ENCODE assay signal across 8 cellular contexts in the genomic region with DNA sequence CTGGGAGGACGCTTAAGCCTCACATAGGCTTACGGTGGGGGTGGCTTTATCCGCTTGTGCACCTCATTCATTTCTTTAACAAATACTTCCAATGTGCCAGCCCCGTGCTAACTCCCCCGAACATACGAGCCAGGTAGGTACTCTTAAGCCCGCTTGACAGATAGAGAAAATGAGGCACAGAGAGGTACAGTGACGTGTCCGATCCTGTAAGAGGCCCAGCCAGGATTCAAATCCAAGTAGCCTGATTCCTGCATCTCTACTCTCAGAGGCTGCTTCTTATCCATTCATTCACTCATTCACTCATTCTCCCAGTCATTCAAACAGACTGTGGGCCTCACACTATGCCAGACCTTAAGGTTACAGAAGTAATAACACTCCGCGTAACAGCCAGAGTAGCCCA. TPM values are rescaled to one million over a fixed set of nuclear protein-coding genes. Genes with fewer than 3 reads are reported as not detected.
DNase-seq lines count a peak whose midpoint lies in the region; ATAC-seq, FAIRE-seq and TF ChIP-seq lines count a peak whose summit lies in the region.

No MANE protein-coding gene starts in this region.

- TF ChIP-seq CTCF in kidney (IDR thresholded peaks at IDR 0.05; ENCODE audit: borderline replicate concordance, extremely low read depth, insufficient read depth) (no peak), thyroid gland (IDR thresholded peaks at IDR 0.05) (no peak)

- H3K4me3 Mint-ChIP-seq in activated CD4-positive, alpha-beta T cell treated with anti-CD3 and anti-CD28 coated beads, Interleukin-2, amount 10 ng/mL, durations not matched to agents 24 days and 14 days, result peak overlapping the region; percentile 89
- H3K4me3 Mint-ChIP-seq in activated T-helper 2 cell treated with anti-CD3 and anti-CD28 coated beads, Interferon-gamma antibody, Interleukin-2, Interleukin-4, amounts not matched to agents 10 μg/mL and 5 μg/mL and 100 μg/mL, durations not matched to agents 14 hours and 24 hours and 36 hours (ENCODE audit: low read depth), result peak overlapping the region; percentile 80

- H3K27me3 ChIP-seq in thyroid gland, result no peaks in the 10 kb centered on the region

- TF ChIP-seq POLR2A in thyroid gland (IDR thresholded peaks at IDR 0.05), result no peak

- FAIRE-seq in kidney (lab: Jason Lieb, UNC), result no peak

- H3K4me3 ChIP-seq in kidney (ENCODE audit: low read length in 2 of 2), result peak overlapping the region; percentile 70 to 81
- peak overlapping the region; percentile 60 to 79 (median 61) for H3K4me3 ChIP-seq in thyroid gland (replicated peaks in 1 of 3)

- peak overlapping the region; percentile 96 for H3K27ac Mint-ChIP-seq in activated CD4-positive, alpha-beta T cell treated with anti-CD3 and anti-CD28 coated beads, Interleukin-2, amount 10 ng/mL, durations not matched to agents 24 days and 14 days
- H3K27ac Mint-ChIP-seq in activated T-helper 2 cell treated with anti-CD3 and anti-CD28 coated beads, Interferon-gamma antibody, Interleukin-2, Interleukin-4, amounts not matched to agents 10 μg/mL and 5 μg/mL and 100 μg/mL, durations not matched to agents 14 hours and 24 hours and 36 hours, result peak overlapping the region; percentile 79

- no peak overlapping the region for H3K27ac ChIP-seq in kidney (ENCODE audit: low read depth in 2 of 2, low read length in 2 of 2)
- peak overlapping the region in 2 of 3 donors; percentile 68 to 70 for H3K27ac ChIP-seq in thyroid gland

- H3K4me1 ChIP-seq in kidney (ENCODE audit: control insufficient read depth in 1 of 2, insufficient read depth in 1 of 2, low read depth in 1 of 2, low read length in 2 of 2) (peaks cover 0 to 9% of the 10 kb centered on the region in 2 donors), thyroid gland (peaks cover 7 to 11% of the 10 kb centered on the region in 2 donors)

- peak overlapping the region; percentile 48 to 72 for H3K9ac ChIP-seq in kidney (ENCODE audit: low read length in 2 of 2)

- no peak for DNase-seq in activated CD4-positive, alpha-beta T cell treated with anti-CD3 and anti-CD28 coated beads, Interleukin-2, amount 10 ng/mL, durations not matched to agents 24 days and 14 days
- DNase-seq in activated CD4-positive, alpha-beta T cell treated with anti-CD3 and anti-CD28 coated beads, Interleukin-2, amount 50 U/mL, for 1 hour, result no peak
- DNase-seq in activated T-helper 2 cell treated with anti-CD3 and anti-CD28 coated beads, Interferon-gamma antibody, Interleukin-2, Interleukin-4, amounts not matched to agents 10 μg/mL and 5 μg/mL and 100 μg/mL, durations not matched to agents 14 hours and 24 hours and 36 hours (ENCODE audit: low spot score), result no peak
- DNase-seq in kidney (no peak), thyroid gland (no peak), AG08396 (ENCODE audit: low spot score) (no peak), foreskin melanocyte (no peak), sciatic nerve (ENCODE audit: low spot score) (no peak)

- WGBS in thyroid gland, 2 donors, result 22 to 25% methylated on average over 11 of the region's 11 CpGs

- intact Hi-C loops in activated CD4-positive, alpha-beta T cell treated with anti-CD3 and anti-CD28 coated beads, Interleukin-2, amount 10 ng/mL, durations not matched to agents 24 days and 14 days (cut with micrococcal nuclease), result loop anchor here (1.0 kb wide), 2 partner anchors 30 to 40 kb away; partner anchors contain the start of gene OAS2
- intact Hi-C loops in activated T-helper 2 cell treated with anti-CD3 and anti-CD28 coated beads, Interferon-gamma antibody, Interleukin-2, Interleukin-4, amounts not matched to agents 10 μg/mL and 5 μg/mL and 100 μg/mL, durations not matched to agents 14 hours and 24 hours and 36 hours (cut with micrococcal nuclease), result loop anchor here (1.0 to 2.0 kb wide), 2 partner anchors 38 to 40 kb away; partner anchors contain the start of gene OAS2
- intact Hi-C loops in kidney (cut with DNase I), result no loop called here
- intact Hi-C loops in thyroid gland (cut with DNase I), result no loop called here
- intact Hi-C loops in sciatic nerve (cut with DNase I), result no loop called here

- no peaks in the 10 kb centered on the region for H3K27me3 Mint-ChIP-seq in activated CD4-positive, alpha-beta T cell treated with anti-CD3 and anti-CD28 coated beads, Interleukin-2, amount 10 ng/mL, durations not matched to agents 24 days and 14 days
- H3K27me3 Mint-ChIP-seq in activated T-helper 2 cell treated with anti-CD3 and anti-CD28 coated beads, Interferon-gamma antibody, Interleukin-2, Interleukin-4, amounts not matched to agents 10 μg/mL and 5 μg/mL and 100 μg/mL, durations not matched to agents 14 hours and 24 hours and 36 hours (ENCODE audit: low read depth), result no peaks in the 10 kb centered on the region

- H3K36me3 Mint-ChIP-seq in activated CD4-positive, alpha-beta T cell treated with anti-CD3 and anti-CD28 coated beads, Interleukin-2, amount 10 ng/mL, durations not matched to agents 24 days and 14 days (ENCODE audit: low read depth), result peaks cover 20% of the 10 kb centered on the region
- peaks cover 15% of the 10 kb centered on the region for H3K36me3 Mint-ChIP-seq in activated T-helper 2 cell treated with anti-CD3 and anti-CD28 coated beads, Interferon-gamma antibody, Interleukin-2, Interleukin-4, amounts not matched to agents 10 μg/mL and 5 μg/mL and 100 μg/mL, durations not matched to agents 14 hours and 24 hours and 36 hours (ENCODE audit: low read depth)

- H3K4me1 Mint-ChIP-seq in activated CD4-positive, alpha-beta T cell treated with anti-CD3 and anti-CD28 coated beads, Interleukin-2, amount 10 ng/mL, durations not matched to agents 24 days and 14 days, result peaks cover 48% of the 10 kb centered on the region
- H3K4me1 Mint-ChIP-seq in activated T-helper 2 cell treated with anti-CD3 and anti-CD28 coated beads, Interferon-gamma antibody, Interleukin-2, Interleukin-4, amounts not matched to agents 10 μg/mL and 5 μg/mL and 100 μg/mL, durations not matched to agents 14 hours and 24 hours and 36 hours (ENCODE audit: low read depth), result peaks cover 40% of the 10 kb centered on the region

- H3K9me3 ChIP-seq in kidney (ENCODE audit: control insufficient read depth in 1 of 2, low read length in 2 of 2) (no peaks in the 10 kb centered on the region), thyroid gland (no peaks in the 10 kb centered on the region)

- ATAC-seq in sciatic nerve, result no peak

- H3K36me3 ChIP-seq in kidney (ENCODE audit: control insufficient read depth in 1 of 2, insufficient read depth in 2 of 2, low read length in 2 of 2) (no peaks in the 10 kb centered on the region), thyroid gland (no peaks in the 10 kb centered on the region)

- no peaks in the 10 kb centered on the region for H3K9me3 Mint-ChIP-seq in activated CD4-positive, alpha-beta T cell treated with anti-CD3 and anti-CD28 coated beads, Interleukin-2, amount 10 ng/mL, durations not matched to agents 24 days and 14 days
- H3K9me3 Mint-ChIP-seq in activated T-helper 2 cell treated with anti-CD3 and anti-CD28 coated beads, Interferon-gamma antibody, Interleukin-2, Interleukin-4, amounts not matched to agents 10 μg/mL and 5 μg/mL and 100 μg/mL, durations not matched to agents 14 hours and 24 hours and 36 hours, result no peaks in the 10 kb centered on the region

RNA-seq across cellular contexts. Expression of gene OAS3, which starts 0.5 kb away (rescaled TPM):
- 47.5 and 48.9 TPM in 2 replicates for total RNA-seq in activated CD4-positive, alpha-beta T cell treated with anti-CD3 and anti-CD28 coated beads, Interleukin-2, amount 10 ng/mL, durations not matched to agents 24 days and 14 days
- 27.2 and 29.6 TPM in 2 replicates for total RNA-seq in activated T-helper 2 cell treated with anti-CD3 and anti-CD28 coated beads, Interferon-gamma antibody, Interleukin-2, Interleukin-4, amounts not matched to agents 10 μg/mL and 5 μg/mL and 100 μg/mL, durations not matched to agents 14 hours and 24 hours and 36 hours
- total RNA-seq in kidney (15.6 TPM), thyroid gland (1 to 10 TPM; 3.0 to 7.4 (median 5.7) TPM), sciatic nerve (10.0 TPM)
- polyA plus RNA-seq in kidney (ENCODE audit: insufficient read depth, low read depth, low replicate concordance), result 2.5 TPM

RNA-seq across cellular contexts. Expression of gene OAS1, which starts 32.0 kb away (rescaled TPM):
- total RNA-seq in activated CD4-positive, alpha-beta T cell treated with anti-CD3 and anti-CD28 coated beads, Interleukin-2, amount 10 ng/mL, durations not matched to agents 24 days and 14 days, result 24.5 and 28.0 TPM in 2 replicates
- 17.7 and 17.8 TPM in 2 replicates for total RNA-seq in activated T-helper 2 cell treated with anti-CD3 and anti-CD28 coated beads, Interferon-gamma antibody, Interleukin-2, Interleukin-4, amounts not matched to agents 10 μg/mL and 5 μg/mL and 100 μg/mL, durations not matched to agents 14 hours and 24 hours and 36 hours
- total RNA-seq in kidney (17.5 TPM), thyroid gland (1 to 10 TPM; 5.5 to 9.2 (median 7.0) TPM), sciatic nerve (19.3 TPM)
- 27.2 TPM for polyA plus RNA-seq in kidney (ENCODE audit: insufficient read depth, low read depth, low replicate concordance)

RNA-seq across cellular contexts. Expression of gene OAS2, which starts 39.6 kb away (rescaled TPM):
- total RNA-seq in activated CD4-positive, alpha-beta T cell treated with anti-CD3 and anti-CD28 coated beads, Interleukin-2, amount 10 ng/mL, durations not matched to agents 24 days and 14 days, result 111 and 118 TPM in 2 replicates
- total RNA-seq in activated T-helper 2 cell treated with anti-CD3 and anti-CD28 coated beads, Interferon-gamma antibody, Interleukin-2, Interleukin-4, amounts not matched to agents 10 μg/mL and 5 μg/mL and 100 μg/mL, durations not matched to agents 14 hours and 24 hours and 36 hours, result 86.4 and 88.3 TPM in 2 replicates
- 11.7 TPM for total RNA-seq in kidney
- polyA plus RNA-seq in kidney (ENCODE audit: insufficient read depth, low read depth, low replicate concordance), result 5.0 TPM
- total RNA-seq in thyroid gland, result 1 to 10 TPM; 2.7 to 9.1 (median 6.0) TPM
- 8.4 TPM for total RNA-seq in sciatic nerve

Comparison
In these comparisons a context has a peak if more than half of its experiments do, and no peak if none do; other contexts are left out.
1. H3K27ac ChIP-seq: peak in thyroid gland (2 of 3); none in kidney (0 of 2).
2. intact Hi-C loops: an anchor here in activated CD4-positive, alpha-beta T cell treated with anti-CD3 and anti-CD28 coated beads, Interleukin-2, amount 10 ng/mL, durations not matched to agents 24 days and 14 days (1.0 kb wide) and activated T-helper 2 cell treated with anti-CD3 and anti-CD28 coated beads, Interferon-gamma antibody, Interleukin-2, Interleukin-4, amounts not matched to agents 10 μg/mL and 5 μg/mL and 100 μg/mL, durations not matched to agents 14 hours and 24 hours and 36 hours (1.0 to 2.0 kb wide); none called in kidney, thyroid gland and sciatic nerve.